ENCODE assay signal across 11 cellular contexts in the genomic region with DNA sequence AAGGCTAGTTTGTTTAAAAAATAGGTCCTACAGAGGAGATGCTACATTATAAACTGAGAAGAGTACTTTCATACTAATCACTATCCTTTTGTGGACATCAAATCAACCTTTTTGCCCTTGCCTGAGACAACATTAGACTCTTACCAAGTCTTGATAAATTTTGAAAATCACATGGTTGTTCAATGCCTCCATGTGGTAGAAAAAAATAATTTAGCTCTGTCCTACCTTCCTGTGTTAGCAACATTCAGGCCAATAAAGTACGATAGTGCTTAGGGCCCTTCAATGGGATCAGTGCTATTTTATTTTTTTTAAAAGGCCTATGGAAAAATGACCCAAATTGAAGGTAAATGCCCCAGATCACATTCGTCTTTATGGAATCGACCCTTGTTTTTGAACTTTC. TPM values are rescaled to one million over a fixed set of nuclear protein-coding genes. Genes with fewer than 3 reads are reported as not detected.
DNase-seq lines count a peak whose midpoint lies in the region; ATAC-seq and TF ChIP-seq lines count a peak whose summit lies in the region.
"Had no signal": no experiment of that assay in that cellular context is flagged by ENCODE, and none has a peak within 500 bp of the region (broad histone marks: within the 10 kb centered on the region; RNA-seq: fewer than 3 reads in every experiment).

No MANE protein-coding gene starts in this region.

- TF ChIP-seq CTCF in DOHH2 (IDR thresholded peaks at IDR 0.05; ENCODE audit: low read depth, low read length, poor library complexity, severe bottlenecking) (peak; percentile 21), cardiac fibroblast (IDR thresholded peaks at IDR 0.05; ENCODE audit: low read depth, low read length) (peak; percentile 16), lower lobe of right lung (IDR thresholded peaks at IDR 0.05) (peak; percentile 22)

- H3K27me3 ChIP-seq in DOHH2 (ENCODE audit: control insufficient read depth, low read length): peaks cover 20% of the 10 kb centered on the region
- H3K27me3 ChIP-seq in Karpas-422 (ENCODE audit: low read length): no peaks in the 10 kb centered on the region
- H3K27me3 ChIP-seq in lower lobe of right lung (ENCODE audit: low read depth): no peaks in the 10 kb centered on the region

- DNase-seq in Karpas-422 (peak; percentile 68), cardiac fibroblast (ENCODE audit: low read depth in 2 of 2) (peak; percentile 53 to 55), lower lobe of right lung (no peak), foreskin melanocyte (no peak)
- no peak for DNase-seq in activated naive CD4-positive, alpha-beta T cell (lab: John Stamatoyannopoulos, UW)
- DNase-seq in activated CD8-positive, alpha-beta memory T cell treated with anti-CD3 and anti-CD28 coated beads, Interleukin-2, amount 50 U/mL, for 48 hours: no peak
- DNase-seq: activated CD4-positive, alpha-beta T cell treated with anti-CD3 and anti-CD28 coated beads for 36 hours; cortex of kidney; stimulated activated CD4-positive, alpha-beta T cell treated with anti-CD3 and anti-CD28 coated beads, Interleukin-2, amount 100 ng/mL, for 24 hours had no signal

- H3K4me1 ChIP-seq in DOHH2 (ENCODE audit: control insufficient read depth, low read length) (peaks cover 5% of the 10 kb centered on the region), Karpas-422 (ENCODE audit: low read length) (peaks cover 6% of the 10 kb centered on the region), lower lobe of right lung (peaks cover 13% of the 10 kb centered on the region)

- H3K9ac ChIP-seq in Karpas-422 (ENCODE audit: low read length): no peak overlapping the region

- no peak overlapping the region for H2AFZ ChIP-seq in Karpas-422 (ENCODE audit: low read length)

- intact Hi-C loops in lower lobe of right lung (cut with DNase I): no loop called here

- no peaks in the 10 kb centered on the region for H3K9me3 ChIP-seq in DOHH2 (ENCODE audit: control insufficient read depth, insufficient read depth, low read length)
- no peaks in the 10 kb centered on the region for H3K9me3 ChIP-seq in Karpas-422 (ENCODE audit: low read length)
- H3K9me3 ChIP-seq in lower lobe of right lung: no peaks in the 10 kb centered on the region

- H3K36me3 ChIP-seq in DOHH2 (ENCODE audit: control insufficient read depth, low read length): no peaks in the 10 kb centered on the region
- H3K36me3 ChIP-seq in Karpas-422 (ENCODE audit: insufficient read depth, low read length): no peaks in the 10 kb centered on the region
- H3K36me3 ChIP-seq in lower lobe of right lung: no peaks in the 10 kb centered on the region

- peaks cover 16% of the 10 kb centered on the region for H3F3A ChIP-seq in DOHH2 (ENCODE audit: control insufficient read depth, insufficient read depth)

- ATAC-seq in lower lobe of right lung (peak in 1 of 2 donors; percentile 35), HG03108 (IDR thresholded peaks at IDR 0.05; ENCODE audit: unreplicated experiment) (no peak)
- ATAC-seq: activated CD4-positive, alpha-beta T cell treated with anti-CD3 and anti-CD28 coated beads for 36 hours had no signal

- H3K4me2 ChIP-seq in DOHH2 (ENCODE audit: low read length) (no peak overlapping the region), Karpas-422 (ENCODE audit: low read depth, low read length, poor library complexity, severe bottlenecking) (no peak overlapping the region)

- no peaks in the 10 kb centered on the region for H3K9me2 ChIP-seq in DOHH2 (replicated peaks; ENCODE audit: control insufficient read depth, low read length)
- H3K9me2 ChIP-seq in Karpas-422 (replicated peaks; ENCODE audit: insufficient read depth, low read length): no peaks in the 10 kb centered on the region

- H3K27ac ChIP-seq in DOHH2 (ENCODE audit: low read depth, low read length) (no peak overlapping the region), Karpas-422 (ENCODE audit: low read length) (no peak overlapping the region), lower lobe of right lung (no peak overlapping the region)

- no peaks in the 10 kb centered on the region for H3K79me2 ChIP-seq in DOHH2 (ENCODE audit: control insufficient read depth, low read length)
- H3K79me2 ChIP-seq in Karpas-422 (ENCODE audit: low read length): no peaks in the 10 kb centered on the region

- H3K4me3 ChIP-seq in DOHH2 (ENCODE audit: low read length) (no peak overlapping the region), Karpas-422 (ENCODE audit: low read length) (no peak overlapping the region), cardiac fibroblast (replicated peaks in 1 of 2; ENCODE audit: low read depth in 2 of 2, low read length in 2 of 2) (no peak overlapping the region), lower lobe of right lung (no peak overlapping the region)

- H4K20me1 ChIP-seq in DOHH2 (ENCODE audit: control insufficient read depth, insufficient read depth, low read depth, low read length): no peaks in the 10 kb centered on the region
- no peaks in the 10 kb centered on the region for H4K20me1 ChIP-seq in Karpas-422 (ENCODE audit: insufficient read depth, low read depth, low read length)

RNA-seq across cellular contexts. Expression of gene UBE2E1, which starts 5.0 kb away (rescaled TPM):
- total RNA-seq in Karpas-422 (2014; rRNA removed; shearing (Covaris generic); ENCODE audit: low replicate concordance): 104 and 200 TPM in 2 replicates
- 87.8 TPM for total RNA-seq in lower lobe of right lung

Comparison
In these comparisons a context has a peak if more than half of its experiments do, and no peak if none do; other contexts are left out.
1. DNase-seq: peak in Karpas-422 (single experiment) and cardiac fibroblast (2 of 2); none in lower lobe of right lung (single experiment), activated naive CD4-positive, alpha-beta T cell (0 of 4), foreskin melanocyte (single experiment) and activated CD8-positive, alpha-beta memory T cell treated with anti-CD3 and anti-CD28 coated beads, Interleukin-2, amount 50 U/mL, for 48 hours (single experiment).
2. Peak in every context shown above with its lines, with median percentiles within 50 percentile points of each other: CTCF ChIP-seq.